In genomic region chr11:111446404-111447152, GRCh38 we compare ENCODE assay signal across 1 cellular context.
A peak's percentile ranks its signal among the peaks of the same experiment; 100 is the strongest.
TF ChIP-seq lines count a peak whose summit lies in the region.

No MANE protein-coding gene starts in this region.

TF ChIP-seq in K562, 482 proteins besides CTCF, POLR2A, EP300 and RAD21 (continued from another document):
- TF ChIP-seq, protein P1, sequence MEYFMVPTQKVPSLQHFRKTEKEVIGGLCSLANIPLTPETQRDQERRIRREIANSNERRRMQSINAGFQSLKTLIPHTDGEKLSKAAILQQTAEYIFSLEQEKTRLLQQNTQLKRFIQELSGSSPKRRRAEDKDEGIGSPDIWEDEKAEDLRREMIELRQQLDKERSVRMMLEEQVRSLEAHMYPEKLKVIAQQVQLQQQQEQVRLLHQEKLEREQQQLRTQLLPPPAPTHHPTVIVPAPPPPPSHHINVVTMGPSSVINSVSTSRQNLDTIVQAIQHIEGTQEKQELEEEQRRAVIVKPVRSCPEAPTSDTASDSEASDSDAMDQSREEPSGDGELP (CRISPR knock-in tag; IDR thresholded peaks at IDR 0.05; ENCODE audit: borderline replicate concordance): peak; percentile 36; the same call in 1 of the 2 replicates
- TF ChIP-seq MTA3 (IDR thresholded peaks at IDR 0.05; ENCODE audit: borderline replicate concordance) (no peak), TOE1 (IDR thresholded peaks at IDR 0.05; ENCODE audit: borderline replicate concordance) (0 out of 2 replicates have a peak, but pooled peaks have one; percentile 44), TOE1 (CRISPR knock-in tag; IDR thresholded peaks at IDR 0.05; ENCODE audit: borderline replicate concordance, low read depth) (no peak), ATF3 (IDR thresholded peaks at IDR 0.05) (no peak), ATF3 (CRISPR knock-in tag; conservative IDR thresholded peaks at IDR 0.05) (0 out of 2 replicates have a peak, but pooled peaks have one; percentile 26), HNRNPK (IDR thresholded peaks at IDR 0.05; ENCODE audit: low read depth, low read length, poor library complexity, severe bottlenecking) (no peak), PHB2 (IDR thresholded peaks at IDR 0.05; ENCODE audit: low read depth) (no peak), ESRRA (IDR thresholded peaks at IDR 0.05; ENCODE audit: borderline replicate concordance, low read depth) (peak; percentile 30; the same call in 1 of the 2 replicates), ZNF124 (CRISPR knock-in tag; IDR thresholded peaks at IDR 0.05) (no peak), KLF16 (IDR thresholded peaks at IDR 0.05) (0 out of 2 replicates have a peak, but pooled peaks have one; percentile 43), MXI1 (IDR thresholded peaks at IDR 0.05; ENCODE audit: low read depth, low read length) (no peak), EHMT2 (IDR thresholded peaks at IDR 0.05) (peak; percentile 54), FOXA1 (IDR thresholded peaks at IDR 0.05; ENCODE audit: borderline replicate concordance) (no peak), DEAF1 (CRISPR knock-in tag; IDR thresholded peaks at IDR 0.05) (peak; percentile 85), ZNF444 (CRISPR knock-in tag; IDR thresholded peaks at IDR 0.05) (no peak)
